22 cellular contexts compared by ENCODE assay signal in genomic region chr12:90044069-90044468, GRCh38.
DNase-seq lines count a peak whose midpoint lies in the region; ATAC-seq, FAIRE-seq and TF ChIP-seq lines count a peak whose summit lies in the region.
"Had no signal": no experiment of that assay in that cellular context is flagged by ENCODE, and none has a peak within 500 bp of the region (broad histone marks: within the 10 kb centered on the region; RNA-seq: fewer than 3 reads in every experiment).

No MANE protein-coding gene starts in this region.

- FAIRE-seq in A204.1 (lab: Jason Lieb, UNC): peak; percentile 48
- FAIRE-seq in pancreas (lab: Jason Lieb, UNC): peak; percentile 54
- FAIRE-seq: G401.6, GM12878, GM19239, H1 had no signal

- no peak overlapping the region for H3K27ac ChIP-seq in pancreas
- H3K27ac ChIP-seq: BLaER1, C4-2B had no signal

- no peak for ATAC-seq in activated T-cell treated with anti-CD3 and anti-CD28 coated beads, Interleukin-2, amount 50 U/mL, for 72 hours (replicated peaks in 1 of 2)
- ATAC-seq in activated T-cell treated with anti-CD3 and anti-CD28 coated beads, Interleukin-2, amount 50 U/mL, for 4 hours: no peak
- no peak for ATAC-seq in pancreas
- ATAC-seq in HG03378 (IDR thresholded peaks at IDR 0.05; ENCODE audit: unreplicated experiment): no peak
- ATAC-seq: CD8-positive, alpha-beta T cell; GM12878 had no signal

- TF ChIP-seq CTCF in LNCaP clone FGC (IDR thresholded peaks at IDR 0.05; ENCODE audit: control insufficient read depth, extremely low read depth, insufficient read depth) (no peak), pancreas (IDR thresholded peaks at IDR 0.05) (no peak)

- peaks cover 8% of the 10 kb centered on the region for H3K27me3 Mint-ChIP-seq in activated T-cell treated with anti-CD3 and anti-CD28 coated beads, Interleukin-2, amount 50 U/mL, for 72 hours (ENCODE audit: low read depth)
- no peaks in the 10 kb centered on the region for H3K27me3 Mint-ChIP-seq in activated T-cell treated with anti-CD3 and anti-CD28 coated beads, Interleukin-2, amount 50 U/mL, for 4 hours (ENCODE audit: low read depth)
- H3K27me3 Mint-ChIP-seq: B cell; CD4-positive, CD25-positive, alpha-beta regulatory T cell had no signal

- H3K27ac Mint-ChIP-seq in activated T-cell treated with anti-CD3 and anti-CD28 coated beads, Interleukin-2, amount 50 U/mL, for 72 hours: peak overlapping the region; percentile 63
- H3K27ac Mint-ChIP-seq: B cell; CD4-positive, CD25-positive, alpha-beta regulatory T cell; CD8-positive, alpha-beta T cell had no signal

- peaks cover 0 to 4% of the 10 kb centered on the region in 2 donors for H3K36me3 Mint-ChIP-seq in activated T-cell treated with anti-CD3 and anti-CD28 coated beads, Interleukin-2, amount 50 U/mL, for 72 hours (ENCODE audit: insufficient read depth in 2 of 2)
- no peaks in the 10 kb centered on the region for H3K36me3 Mint-ChIP-seq in activated T-cell treated with anti-CD3 and anti-CD28 coated beads, Interleukin-2, amount 50 U/mL, for 4 hours (ENCODE audit: insufficient read depth)
- H3K36me3 Mint-ChIP-seq: CD4-positive, CD25-positive, alpha-beta regulatory T cell; CD8-positive, alpha-beta T cell had no signal

- no peaks in the 10 kb centered on the region for H3K27me3 ChIP-seq in pancreas
- H3K27me3 ChIP-seq: BLaER1 had no signal

- H3K4me3 ChIP-seq in LNCaP clone FGC (ENCODE audit: low read depth, low read length) (no peak overlapping the region), pancreas (no peak overlapping the region)
- H3K4me3 ChIP-seq: BLaER1, GM12878, GM23248 had no signal

- H3K36me3 ChIP-seq in pancreas: no peaks in the 10 kb centered on the region
- H3K36me3 ChIP-seq: BLaER1 had no signal

- peaks cover 3 to 5% of the 10 kb centered on the region in 2 donors for H3K9me3 Mint-ChIP-seq in activated T-cell treated with anti-CD3 and anti-CD28 coated beads, Interleukin-2, amount 50 U/mL, for 72 hours
- H3K9me3 Mint-ChIP-seq in activated T-cell treated with anti-CD3 and anti-CD28 coated beads, Interleukin-2, amount 50 U/mL, for 4 hours: no peaks in the 10 kb centered on the region
- H3K9me3 Mint-ChIP-seq: CD8-positive, alpha-beta T cell had no signal

- peaks cover 29% of the 10 kb centered on the region for H3K4me1 Mint-ChIP-seq in activated T-cell treated with anti-CD3 and anti-CD28 coated beads, Interleukin-2, amount 50 U/mL, for 72 hours (ENCODE audit: low read depth)
- peaks cover 4% of the 10 kb centered on the region for H3K4me1 Mint-ChIP-seq in activated T-cell treated with anti-CD3 and anti-CD28 coated beads, Interleukin-2, amount 50 U/mL, for 4 hours (ENCODE audit: low read depth)
- H3K4me1 Mint-ChIP-seq: B cell had no signal

- H3K4me3 Mint-ChIP-seq in activated T-cell treated with anti-CD3 and anti-CD28 coated beads, Interleukin-2, amount 50 U/mL, for 72 hours: no peak overlapping the region
- no peak overlapping the region for H3K4me3 Mint-ChIP-seq in activated T-cell treated with anti-CD3 and anti-CD28 coated beads, Interleukin-2, amount 50 U/mL, for 4 hours
- H3K4me3 Mint-ChIP-seq: B cell; CD4-positive, CD25-positive, alpha-beta regulatory T cell; CD8-positive, alpha-beta T cell had no signal

- intact Hi-C loops in pancreas (cut with DNase I): no loop called here

- DNase-seq in activated T-cell treated with anti-CD3 and anti-CD28 coated beads, Interleukin-2, amount 50 U/mL, for 72 hours: no peak
- no peak for DNase-seq in activated T-cell treated with anti-CD3 and anti-CD28 coated beads, Interleukin-2, amount 50 U/mL, for 4 hours
- DNase-seq in LNCaP clone FGC (ENCODE audit: low read depth) (peak; percentile 54), pancreas (no peak), putamen (ENCODE audit: low spot score) (no peak)
- DNase-seq: Caco-2; CD4-positive, CD25-positive, alpha-beta regulatory T cell; CD8-positive, alpha-beta T cell; DMS153; DND-41; GM23248; H7; HCEC 1CT had no signal

- H3K9me3 ChIP-seq in pancreas: no peaks in the 10 kb centered on the region
- H3K9me3 ChIP-seq: BLaER1, Caco-2 had no signal

- no peaks in the 10 kb centered on the region for H3K4me1 ChIP-seq in pancreas
- H3K4me1 ChIP-seq: BLaER1, Caco-2 had no signal
